2 cellular contexts compared by ENCODE assay signal in the genomic region with DNA sequence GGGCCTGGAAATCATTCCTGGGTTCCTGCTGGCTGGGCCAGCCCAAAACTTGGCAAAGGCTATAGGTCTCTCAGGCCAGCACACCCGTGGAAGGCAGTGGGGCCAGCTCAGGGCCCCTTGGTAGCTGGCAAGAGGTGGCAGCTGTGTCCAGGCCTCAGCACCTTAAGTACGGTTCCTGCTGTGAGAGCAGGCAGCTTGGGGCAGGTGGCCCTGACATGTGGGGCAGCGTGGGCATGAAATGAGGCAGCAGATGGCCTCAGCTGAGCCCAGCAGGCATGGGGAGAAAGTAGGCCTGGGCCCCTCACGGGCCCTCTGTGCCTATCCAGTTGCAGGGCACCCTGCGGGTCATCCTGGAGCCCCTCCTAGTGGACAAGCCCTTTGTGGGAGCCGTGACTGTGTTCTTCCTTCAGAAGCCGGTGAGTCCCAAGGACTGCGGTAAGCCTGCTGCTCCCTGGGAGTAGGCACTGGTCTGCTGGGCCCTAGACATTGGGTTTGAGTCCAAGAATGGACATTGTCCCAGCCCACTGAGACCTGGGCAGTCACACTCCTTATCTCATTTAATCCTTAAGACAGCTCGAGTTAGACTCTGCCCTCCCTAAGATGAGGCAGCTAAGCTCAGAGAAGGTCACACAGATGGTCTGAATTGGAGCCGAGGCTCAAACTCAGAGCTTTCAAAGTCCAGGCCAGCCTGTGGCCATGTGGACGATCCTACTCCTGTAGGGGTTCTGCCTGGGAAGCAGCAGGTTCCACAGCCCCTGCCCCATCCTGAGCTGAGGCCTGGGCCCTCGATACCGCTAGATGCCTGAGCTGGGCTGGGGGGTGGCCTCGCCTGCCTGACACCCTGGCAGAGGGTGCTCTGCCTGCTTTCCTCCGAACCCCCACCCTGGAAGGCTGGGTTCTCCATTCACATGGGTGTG.
TF ChIP-seq lines count a peak whose summit lies in the region.

No MANE protein-coding gene starts in this region.

TF ChIP-seq in GM23338, 12 proteins besides CTCF, POLR2A, EP300 and RAD21 (continues in another document):
- TF ChIP-seq, protein P1, sequence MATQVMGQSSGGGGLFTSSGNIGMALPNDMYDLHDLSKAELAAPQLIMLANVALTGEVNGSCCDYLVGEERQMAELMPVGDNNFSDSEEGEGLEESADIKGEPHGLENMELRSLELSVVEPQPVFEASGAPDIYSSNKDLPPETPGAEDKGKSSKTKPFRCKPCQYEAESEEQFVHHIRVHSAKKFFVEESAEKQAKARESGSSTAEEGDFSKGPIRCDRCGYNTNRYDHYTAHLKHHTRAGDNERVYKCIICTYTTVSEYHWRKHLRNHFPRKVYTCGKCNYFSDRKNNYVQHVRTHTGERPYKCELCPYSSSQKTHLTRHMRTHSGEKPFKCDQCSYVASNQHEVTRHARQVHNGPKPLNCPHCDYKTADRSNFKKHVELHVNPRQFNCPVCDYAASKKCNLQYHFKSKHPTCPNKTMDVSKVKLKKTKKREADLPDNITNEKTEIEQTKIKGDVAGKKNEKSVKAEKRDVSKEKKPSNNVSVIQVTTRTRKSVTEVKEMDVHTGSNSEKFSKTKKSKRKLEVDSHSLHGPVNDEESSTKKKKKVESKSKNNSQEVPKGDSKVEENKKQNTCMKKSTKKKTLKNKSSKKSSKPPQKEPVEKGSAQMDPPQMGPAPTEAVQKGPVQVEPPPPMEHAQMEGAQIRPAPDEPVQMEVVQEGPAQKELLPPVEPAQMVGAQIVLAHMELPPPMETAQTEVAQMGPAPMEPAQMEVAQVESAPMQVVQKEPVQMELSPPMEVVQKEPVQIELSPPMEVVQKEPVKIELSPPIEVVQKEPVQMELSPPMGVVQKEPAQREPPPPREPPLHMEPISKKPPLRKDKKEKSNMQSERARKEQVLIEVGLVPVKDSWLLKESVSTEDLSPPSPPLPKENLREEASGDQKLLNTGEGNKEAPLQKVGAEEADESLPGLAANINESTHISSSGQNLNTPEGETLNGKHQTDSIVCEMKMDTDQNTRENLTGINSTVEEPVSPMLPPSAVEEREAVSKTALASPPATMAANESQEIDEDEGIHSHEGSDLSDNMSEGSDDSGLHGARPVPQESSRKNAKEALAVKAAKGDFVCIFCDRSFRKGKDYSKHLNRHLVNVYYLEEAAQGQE (IDR thresholded peaks at IDR 0.05; ENCODE audit: unreplicated experiment), result no peak
- TF ChIP-seq POLR2AphosphoS5 (IDR thresholded peaks at IDR 0.05; ENCODE audit: low read depth), result no peak
- TF ChIP-seq JUNB (IDR thresholded peaks at IDR 0.05; ENCODE audit: unreplicated experiment), result no peak
- TF ChIP-seq EZH2phosphoT487 (IDR thresholded peaks at IDR 0.05; ENCODE audit: unreplicated experiment), result no peak
- TF ChIP-seq NANOG (IDR thresholded peaks at IDR 0.05; ENCODE audit: borderline replicate concordance), result no peak
- TF ChIP-seq ZNF331 (CRISPR knock-in tag; IDR thresholded peaks at IDR 0.05; ENCODE audit: low read depth), result no peak
- TF ChIP-seq, protein P2, sequence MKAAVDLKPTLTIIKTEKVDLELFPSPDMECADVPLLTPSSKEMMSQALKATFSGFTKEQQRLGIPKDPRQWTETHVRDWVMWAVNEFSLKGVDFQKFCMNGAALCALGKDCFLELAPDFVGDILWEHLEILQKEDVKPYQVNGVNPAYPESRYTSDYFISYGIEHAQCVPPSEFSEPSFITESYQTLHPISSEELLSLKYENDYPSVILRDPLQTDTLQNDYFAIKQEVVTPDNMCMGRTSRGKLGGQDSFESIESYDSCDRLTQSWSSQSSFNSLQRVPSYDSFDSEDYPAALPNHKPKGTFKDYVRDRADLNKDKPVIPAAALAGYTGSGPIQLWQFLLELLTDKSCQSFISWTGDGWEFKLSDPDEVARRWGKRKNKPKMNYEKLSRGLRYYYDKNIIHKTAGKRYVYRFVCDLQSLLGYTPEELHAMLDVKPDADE (IDR thresholded peaks at IDR 0.05), result no peak
- no peak for TF ChIP-seq EZH2 (IDR thresholded peaks at IDR 0.05; ENCODE audit: low read depth, unreplicated experiment)
- TF ChIP-seq STAT1 (IDR thresholded peaks at IDR 0.05; ENCODE audit: unreplicated experiment), result no peak

TF ChIP-seq in H1, 55 proteins besides CTCF, POLR2A, EP300 and RAD21:
- TF ChIP-seq SAP30 (IDR thresholded peaks at IDR 0.05; ENCODE audit: insufficient read depth, insufficient replicate concordance, low read length), result no peak
- no peak for TF ChIP-seq CTBP2 (IDR thresholded peaks at IDR 0.05; ENCODE audit: borderline replicate concordance, insufficient read depth, insufficient read length, low read length)
- TF ChIP-seq EGR1 (IDR thresholded peaks at IDR 0.05; ENCODE audit: borderline replicate concordance, low read depth, low read length), result no peak
- TF ChIP-seq HDAC6 (IDR thresholded peaks at IDR 0.05; ENCODE audit: low read depth, low read length), result no peak
- no peak for TF ChIP-seq SUZ12 (IDR thresholded peaks at IDR 0.05; ENCODE audit: low read length)
- TF ChIP-seq SP4 (IDR thresholded peaks at IDR 0.05; ENCODE audit: low read length), result no peak
- TF ChIP-seq, protein P3, sequence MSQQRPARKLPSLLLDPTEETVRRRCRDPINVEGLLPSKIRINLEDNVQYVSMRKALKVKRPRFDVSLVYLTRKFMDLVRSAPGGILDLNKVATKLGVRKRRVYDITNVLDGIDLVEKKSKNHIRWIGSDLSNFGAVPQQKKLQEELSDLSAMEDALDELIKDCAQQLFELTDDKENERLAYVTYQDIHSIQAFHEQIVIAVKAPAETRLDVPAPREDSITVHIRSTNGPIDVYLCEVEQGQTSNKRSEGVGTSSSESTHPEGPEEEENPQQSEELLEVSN (IDR thresholded peaks at IDR 0.05), result no peak
- no peak for TF ChIP-seq CEBPB (IDR thresholded peaks at IDR 0.05; ENCODE audit: low read depth, low read length)
- no peak for TF ChIP-seq SIX5 (IDR thresholded peaks at IDR 0.05; ENCODE audit: low read depth, low read length)
- TF ChIP-seq POU5F1 (IDR thresholded peaks at IDR 0.05; ENCODE audit: low read depth, low read length), result no peak
